12 cellular contexts compared by ENCODE assay signal in genomic region chr1:59355361-59355760, GRCh38. TPM values are rescaled to one million over a fixed set of nuclear protein-coding genes. Genes with fewer than 3 reads are reported as not detected.
DNase-seq lines count a peak whose midpoint lies in the region; ATAC-seq and TF ChIP-seq lines count a peak whose summit lies in the region.
"Had no signal": no experiment of that assay in that cellular context is flagged by ENCODE, and none has a peak within 500 bp of the region (broad histone marks: within the 10 kb centered on the region; RNA-seq: fewer than 3 reads in every experiment).

No MANE protein-coding gene starts in this region.

- TF ChIP-seq CTCF in body of pancreas (IDR thresholded peaks at IDR 0.05) (no peak), uterus (IDR thresholded peaks at IDR 0.05) (peak in 1 of 4 experiments; percentile 6)

- H3K36me3 ChIP-seq in body of pancreas (replicated peaks in 1 of 2; ENCODE audit: insufficient read depth in 1 of 2, low read depth in 2 of 2) (no peaks in the 10 kb centered on the region), uterus (no peaks in the 10 kb centered on the region), Karpas-422 (ENCODE audit: insufficient read depth, low read length) (no peaks in the 10 kb centered on the region)
- H3K36me3 ChIP-seq: BE2C had no signal

- H3K4me2 ChIP-seq in Karpas-422 (ENCODE audit: low read depth, low read length, poor library complexity, severe bottlenecking) = no peak overlapping the region

- peak; percentile 68 for ATAC-seq in Right ventricle myocardium inferior
- ATAC-seq in HG02852 (IDR thresholded peaks at IDR 0.05; ENCODE audit: unreplicated experiment) = peak; percentile 71
- ATAC-seq in body of pancreas = peak; percentile 24

- H3K9me3 ChIP-seq in body of pancreas (no peaks in the 10 kb centered on the region), uterus (no peaks in the 10 kb centered on the region), Karpas-422 (ENCODE audit: low read length) (no peaks in the 10 kb centered on the region)
- H3K9me3 ChIP-seq: BE2C had no signal

- H3K79me2 ChIP-seq in Karpas-422 (ENCODE audit: low read length) = no peaks in the 10 kb centered on the region

- no peak for DNase-seq in Right ventricle myocardium inferior (ENCODE audit: missing footprints)
- DNase-seq in cardiac septum (ENCODE audit: low spot score) = no peak
- no peak for DNase-seq in body of pancreas
- no peak for DNase-seq in uterus
- DNase-seq in dedifferentiated amniotic fluid mesenchymal stem cell (ENCODE audit: extremely low spot score) = no peak
- DNase-seq in Karpas-422 = no peak
- DNase-seq in activated T-cell treated with anti-CD3 and anti-CD28 coated beads for 4 hours = no peak
- DNase-seq: BE2C; effector memory CD4-positive, alpha-beta T cell; stimulated activated CD4-positive, alpha-beta T cell treated with anti-CD3 and anti-CD28 coated beads, Interleukin-2, amount 100 ng/mL, for 48 hours had no signal

- no peak overlapping the region for H2AFZ ChIP-seq in Karpas-422 (ENCODE audit: low read length)

- no peak overlapping the region for H3K9ac ChIP-seq in Karpas-422 (ENCODE audit: low read length)

- H3K4me1 ChIP-seq in body of pancreas (peaks cover 7% of the 10 kb centered on the region), uterus (peaks cover 0 to 8% of the 10 kb centered on the region in 2 donors), Karpas-422 (ENCODE audit: low read length) (no peaks in the 10 kb centered on the region)
- H3K4me1 ChIP-seq: BE2C had no signal

- no peaks in the 10 kb centered on the region for H3K27me3 ChIP-seq in body of pancreas
- H3K27me3 ChIP-seq in uterus = no peaks in the 10 kb centered on the region
- H3K27me3 ChIP-seq in Karpas-422 (ENCODE audit: low read length) = no peaks in the 10 kb centered on the region
- H3K27me3 ChIP-seq: BE2C had no signal

- H3K4me3 ChIP-seq in body of pancreas = no peak overlapping the region
- H3K4me3 ChIP-seq in uterus = no peak overlapping the region
- H3K4me3 ChIP-seq in Karpas-422 (ENCODE audit: low read length) = no peak overlapping the region
- H3K4me3 ChIP-seq: lung had no signal

- H3K27ac ChIP-seq in body of pancreas (no peak overlapping the region), uterus (peak overlapping the region; percentile 84 to 86), Karpas-422 (ENCODE audit: low read length) (no peak overlapping the region)

- no peaks in the 10 kb centered on the region for H4K20me1 ChIP-seq in Karpas-422 (ENCODE audit: insufficient read depth, low read depth, low read length)

- no peaks in the 10 kb centered on the region for H3K9me2 ChIP-seq in Karpas-422 (replicated peaks; ENCODE audit: insufficient read depth, low read length)

- TF ChIP-seq POLR2A in body of pancreas (IDR thresholded peaks at IDR 0.05) (no peak), uterus (IDR thresholded peaks at IDR 0.05) (no peak)

- intact Hi-C loops in Right ventricle myocardium inferior (cut with DNase I) = no loop called here
- intact Hi-C loops in cardiac septum (cut with DNase I) = no loop called here
- intact Hi-C loops in body of pancreas (cut with DNase I) = no loop called here
- intact Hi-C loops in uterus (cut with DNase I; ENCODE audit: low total_unique reads) = loop anchor here (10.0 kb wide), 1 partner anchor 61 kb away; the partner anchor contains the start of gene FGGY

RNA-seq across cellular contexts. Expression of gene FGGY, which starts 58.5 kb away (rescaled TPM):
- total RNA-seq in Right ventricle myocardium inferior = 28.5 TPM
- 20.5 TPM for total RNA-seq in cardiac septum
- total RNA-seq in body of pancreas = 10 to 100 TPM; 12.2 to 17.4 TPM
- 100 to 1,000 TPM in 1 of 4 donors, 10 to 100 TPM in 3; 20.6 to 138 (median 32.8) TPM for total RNA-seq in uterus
- 4.7 and 7.2 TPM in 2 replicates for total RNA-seq in Karpas-422 (2014; rRNA removed; shearing (Covaris generic); ENCODE audit: low replicate concordance)

Comparison
In these comparisons a context has a peak if more than half of its experiments do, and no peak if none do; other contexts are left out.
1. H3K27ac ChIP-seq: peak in uterus (2 of 2); none in body of pancreas (0 of 4) and Karpas-422 (single experiment).
2. Peak in every context shown above with its lines, with median percentiles within 50 percentile points of each other: ATAC-seq.